Comparison of ENCODE assay signal across 24 cellular contexts in the genomic region with DNA sequence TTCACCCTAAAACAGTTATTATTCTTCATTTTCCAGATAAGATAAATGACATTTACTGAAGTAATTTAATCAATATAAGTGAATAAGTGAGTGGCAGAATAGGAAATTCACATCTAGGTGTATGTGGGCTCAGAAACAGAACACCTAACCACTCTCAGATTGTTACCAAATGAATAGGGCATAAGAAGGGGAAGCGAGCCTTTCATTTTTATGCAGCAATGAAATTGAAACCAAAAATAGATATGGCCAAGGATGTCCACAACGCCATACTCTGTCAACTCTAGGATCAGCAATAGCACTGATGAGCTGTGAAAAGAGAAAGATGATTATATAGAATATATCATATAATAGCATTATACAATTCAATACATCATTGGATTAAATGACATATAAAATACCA.
A peak's percentile ranks its signal among the peaks of the same experiment; 100 is the strongest.
DNase-seq lines count a peak whose midpoint lies in the region; ATAC-seq, FAIRE-seq and TF ChIP-seq lines count a peak whose summit lies in the region.
"Had no signal": no experiment of that assay in that cellular context is flagged by ENCODE, and none has a peak within 500 bp of the region (broad histone marks: within the 10 kb centered on the region; RNA-seq: fewer than 3 reads in every experiment).

No MANE protein-coding gene starts in this region.

- no peak for FAIRE-seq in GM12891 (lab: Jason Lieb, UNC)
- FAIRE-seq: bronchial epithelial cell had no signal

- ATAC-seq in GM19324 (IDR thresholded peaks at IDR 0.05; ENCODE audit: low FRiP score, unreplicated experiment) (peak; percentile 66), HG02798 (IDR thresholded peaks at IDR 0.05; ENCODE audit: poor library complexity, unreplicated experiment) (peak; percentile 72), HG03521 (IDR thresholded peaks at IDR 0.05; ENCODE audit: unreplicated experiment) (peak; percentile 56)
- ATAC-seq: effector memory CD8-positive, alpha-beta T cell; lower lobe of right lung; natural killer cell had no signal

- TF ChIP-seq POLR2A in GM12891 (IDR thresholded peaks at IDR 0.05; ENCODE audit: low read depth, low read length) = no peak

- DNase-seq in GM12891 (ENCODE audit: insufficient read length, low spot score) (no peak), NCI-H2171 treated with DMSO at 0.1 percent for 48 hours (lab: John Stamatoyannopoulos, UW) (no peak), anterior cingulate cortex (lab: John Stamatoyannopoulos, UW) (no peak), OCI-M1 (lab: John Stamatoyannopoulos, UW) (no peak)
- DNase-seq in effector CD4-positive, alpha-beta T cell = no peak
- DNase-seq: 8988T; activated CD4-positive, alpha-beta memory T cell treated with anti-CD3 and anti-CD28 coated beads, Interleukin-2, amount 10 ng/mL, durations not matched to agents 7 days and 5 days; activated CD4-positive, alpha-beta T cell treated with anti-CD3 and anti-CD28 coated beads for 1 hour; amygdala; colonic mucosa; effector memory CD8-positive, alpha-beta T cell; EL; erythroblast; HCEC 1CT; kidney glomerular epithelial cell; lower lobe of right lung; natural killer cell; NCI-H1417 treated with DMSO at 0.1 percent for 48 hours; NCI-H446; NCI-H82 had no signal

TF ChIP-seq in GM12891, 5 proteins besides CTCF, POLR2A, EP300 and RAD21:
- no peak for TF ChIP-seq PAX5 (IDR thresholded peaks at IDR 0.05; ENCODE audit: insufficient read depth, low read length, severe bottlenecking)
- TF ChIP-seq POU2F2 (IDR thresholded peaks at IDR 0.05; ENCODE audit: low read depth, low read length) = no peak
- TF ChIP-seq TAF1 (IDR thresholded peaks at IDR 0.05; ENCODE audit: low read depth, low read length) = no peak
- TF ChIP-seq POLR2AphosphoS5 (IDR thresholded peaks at IDR 0.05; ENCODE audit: low read depth, low read length) = no peak
- TF ChIP-seq SPI1 (IDR thresholded peaks at IDR 0.05; ENCODE audit: low read depth, low read length) = peak; percentile 73
TF ChIP-seq in GM12891: peak in this region for 1.
